13 cellular contexts compared by ENCODE assay signal in the genomic region with DNA sequence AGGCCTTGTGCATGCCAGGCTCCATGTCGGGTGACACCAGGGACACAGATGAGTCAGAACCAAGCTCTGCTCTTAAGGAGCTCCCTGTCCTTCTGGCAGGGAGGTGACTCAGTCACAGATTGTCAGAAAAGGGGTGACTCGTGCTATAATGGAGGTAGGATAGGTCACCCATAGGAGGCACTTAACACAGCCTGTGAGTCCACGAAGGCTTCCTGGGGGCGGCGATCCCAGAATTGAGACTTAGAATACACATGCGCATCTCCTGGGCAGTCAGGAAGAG. TPM values are rescaled to one million over a fixed set of nuclear protein-coding genes. Genes with fewer than 3 reads are reported as not detected.
A peak's percentile ranks its signal among the peaks of the same experiment; 100 is the strongest.
DNase-seq lines count a peak whose midpoint lies in the region; ATAC-seq and TF ChIP-seq lines count a peak whose summit lies in the region.
"Had no signal": no experiment of that assay in that cellular context is flagged by ENCODE, and none has a peak within 500 bp of the region (broad histone marks: within the 10 kb centered on the region; RNA-seq: fewer than 3 reads in every experiment).

No MANE protein-coding gene starts in this region.

- no peak overlapping the region for H4K91ac ChIP-seq in neuronal stem cell (ENCODE audit: low read depth, low read length, poor library complexity)

- no peak overlapping the region for H3K4me3 Mint-ChIP-seq in activated CD4-positive, alpha-beta T cell treated with anti-CD3 and anti-CD28 coated beads for 36 hours
- H3K4me3 Mint-ChIP-seq: IgD-negative memory B cell had no signal

- peaks cover 17 to 21% of the 10 kb centered on the region in 2 donors for H3K4me1 ChIP-seq in adrenal gland (replicated peaks in 1 of 2)
- no peaks in the 10 kb centered on the region for H3K4me1 ChIP-seq in neuronal stem cell (ENCODE audit: control insufficient read depth in 2 of 2, insufficient read depth in 1 of 2, low read depth in 1 of 2, low read length in 2 of 2)
- H3K4me1 ChIP-seq: sigmoid colon had no signal

- H3K14ac ChIP-seq in neuronal stem cell (ENCODE audit: low read length), result no peak overlapping the region

- POLR2A ChIA-PET in activated CD4-positive, alpha-beta T cell treated with anti-CD3 and anti-CD28 coated beads for 36 hours (lab: Charles Lee), result interaction anchor here (0.6 kb wide), 1 partner anchor 118 kb away, joined by 4 read pairs; no protein-coding TSS in a partner anchor

- H2AK5ac ChIP-seq in neuronal stem cell (ENCODE audit: low read depth, low read length), result no peak overlapping the region

- no peak overlapping the region for H2BK120ac ChIP-seq in neuronal stem cell (ENCODE audit: low read depth, low read length)

- H2BK12ac ChIP-seq in neuronal stem cell (ENCODE audit: low read length), result no peak overlapping the region

- H3K23ac ChIP-seq in neuronal stem cell (ENCODE audit: low read depth, low read length, poor library complexity), result peak overlapping the region; percentile 44

- peaks cover 12% of the 10 kb centered on the region for H3K79me1 ChIP-seq in neuronal stem cell (ENCODE audit: low read depth, low read length)

- intact Hi-C loops in activated CD4-positive, alpha-beta T cell treated with anti-CD3 and anti-CD28 coated beads for 36 hours (cut with DNase I, micrococcal nuclease), result no loop called here
- intact Hi-C loops in adrenal gland (cut with DNase I) (no loop called here), Right ventricle myocardium inferior (cut with DNase I) (no loop called here)

- no peak overlapping the region for H3K27ac Mint-ChIP-seq in activated CD4-positive, alpha-beta T cell treated with anti-CD3 and anti-CD28 coated beads for 36 hours
- H3K27ac Mint-ChIP-seq: IgD-negative memory B cell had no signal

- peak overlapping the region; percentile 37 to 90 (median 83) for H3K27ac ChIP-seq in adrenal gland
- H3K27ac ChIP-seq in neuronal stem cell (replicated peaks; ENCODE audit: low read length), result no peak overlapping the region
- H3K27ac ChIP-seq: sigmoid colon had no signal

- no peak overlapping the region for H2AFZ ChIP-seq in neuronal stem cell (ENCODE audit: low read length)

- no peak overlapping the region for H3K18ac ChIP-seq in neuronal stem cell (ENCODE audit: low read length)

- DNase-seq in activated CD4-positive, alpha-beta T cell treated with anti-CD3 and anti-CD28 coated beads for 36 hours, result peak; percentile 57
- DNase-seq in activated CD4-positive, alpha-beta T cell treated with anti-CD3 and anti-CD28 coated beads for 4 hours, result no peak
- DNase-seq in LHCN-M2 (ENCODE audit: low read depth) (peak; percentile 33), adrenal gland (peak; percentile 76 to 92 (median 90)), neuronal stem cell (ENCODE audit: low spot score) (no peak), Right ventricle myocardium inferior (ENCODE audit: missing footprints) (no peak), inferior parietal cortex (ENCODE audit: extremely low spot score) (no peak)
- DNase-seq: sigmoid colon, T-helper 9 cell, trophoblast cell had no signal

- H3K9me3 Mint-ChIP-seq in activated CD4-positive, alpha-beta T cell treated with anti-CD3 and anti-CD28 coated beads for 36 hours (ENCODE audit: low read depth), result no peaks in the 10 kb centered on the region
- H3K9me3 Mint-ChIP-seq: IgD-negative memory B cell had no signal

- 49 to 54% (median 52%) methylated on average over 6 of the region's 6 CpGs for WGBS in adrenal gland, 4 donors
- WGBS in neuronal stem cell (ENCODE audit: extremely low coverage in 2 of 2, insufficient read length in 2 of 2, insufficient replicate concordance in 1 of 2), 2 donors, result no CpG with 5 or more reads among the region's 6 CpGs

- no peak overlapping the region for H3K9ac ChIP-seq in neuronal stem cell (ENCODE audit: low read depth, low read length, poor library complexity)

- peak; percentile 100 for ATAC-seq in activated CD4-positive, alpha-beta T cell treated with anti-CD3 and anti-CD28 coated beads for 36 hours
- no peak for ATAC-seq in Right ventricle myocardium inferior
- ATAC-seq in HG03135 (IDR thresholded peaks at IDR 0.05; ENCODE audit: unreplicated experiment), result no peak

- no peak overlapping the region for H4K8ac ChIP-seq in neuronal stem cell (ENCODE audit: low read depth, low read length)

- H3K36me3 Mint-ChIP-seq in activated CD4-positive, alpha-beta T cell treated with anti-CD3 and anti-CD28 coated beads for 36 hours (ENCODE audit: low read depth), result peaks cover 39% of the 10 kb centered on the region

- no peak overlapping the region for H2BK5ac ChIP-seq in neuronal stem cell (ENCODE audit: low read length)

- H3K4me3 ChIP-seq in adrenal gland (no peak overlapping the region), neuronal stem cell (ENCODE audit: low read length in 2 of 2) (no peak overlapping the region)
- H3K4me3 ChIP-seq: sigmoid colon had no signal

- H3K9me3 ChIP-seq in adrenal gland (replicated peaks in 1 of 3) (no peaks in the 10 kb centered on the region), neuronal stem cell (replicated peaks in 1 of 2; ENCODE audit: control insufficient read depth in 2 of 2, insufficient read depth in 1 of 2, low read depth in 1 of 2, low read length in 2 of 2) (peaks cover 0 to 5% of the 10 kb centered on the region in 2 donors)
- H3K9me3 ChIP-seq: sigmoid colon had no signal

- H3K36me3 ChIP-seq in adrenal gland (replicated peaks in 1 of 2), result peaks cover 0 to 75% of the 10 kb centered on the region in 2 donors
- peaks cover 58 to 80% of the 10 kb centered on the region in 2 donors for H3K36me3 ChIP-seq in neuronal stem cell (replicated peaks in 1 of 2; ENCODE audit: control insufficient read depth in 2 of 2, insufficient read depth in 2 of 2, low read length in 2 of 2)

- H3K27me3 ChIP-seq in adrenal gland, result no peaks in the 10 kb centered on the region
- no peaks in the 10 kb centered on the region for H3K27me3 ChIP-seq in neuronal stem cell (ENCODE audit: control insufficient read depth in 3 of 3, insufficient read depth in 3 of 3, low read depth in 1 of 3, low read length in 3 of 3)
- H3K27me3 ChIP-seq: sigmoid colon had no signal

- H3K4me2 ChIP-seq in neuronal stem cell (ENCODE audit: insufficient read depth, low read length, poor library complexity, severe bottlenecking), result no peak overlapping the region

- TF ChIP-seq CTCF in adrenal gland (IDR thresholded peaks at IDR 0.05), result peak in 3 of 6 experiments; percentile 30 to 37 (median 34)

- H3K4me1 Mint-ChIP-seq in activated CD4-positive, alpha-beta T cell treated with anti-CD3 and anti-CD28 coated beads for 36 hours, result peaks cover 5% of the 10 kb centered on the region

- H3K27me3 Mint-ChIP-seq in activated CD4-positive, alpha-beta T cell treated with anti-CD3 and anti-CD28 coated beads for 36 hours, result no peaks in the 10 kb centered on the region
- H3K27me3 Mint-ChIP-seq: IgD-negative memory B cell had no signal

- no peak overlapping the region for H3K4ac ChIP-seq in neuronal stem cell (ENCODE audit: low read length)

- CTCF ChIA-PET in activated CD4-positive, alpha-beta T cell treated with anti-CD3 and anti-CD28 coated beads for 36 hours (lab: Charles Lee), result interaction anchor here (0.6 to 0.7 kb wide), 2 partner anchors 24 to 120 kb away, joined by 3 read pairs; no protein-coding TSS in a partner anchor

- TF ChIP-seq POLR2A in adrenal gland (IDR thresholded peaks at IDR 0.05), result peak in 1 of 2 donors; percentile 55

- H2BK15ac ChIP-seq in neuronal stem cell (ENCODE audit: low read length), result no peak overlapping the region

RNA-seq across cellular contexts. Expression of gene FUZ, which starts 19.6 kb away (rescaled TPM):
- total RNA-seq in activated CD4-positive, alpha-beta T cell treated with anti-CD3 and anti-CD28 coated beads for 36 hours, result 10 to 100 TPM; 15.6 to 18.8 TPM
- 27.6 and 29.3 TPM in 2 replicates for total RNA-seq in LHCN-M2 (2014; rRNA removed)
- 14.0 TPM for polyA plus RNA-seq in LHCN-M2 (2012)
- 10 to 100 TPM; 22.0 to 72.5 (median 45.7) TPM for total RNA-seq in adrenal gland
- polyA plus RNA-seq in adrenal gland, result 10 to 100 TPM in 2 of 3 donors, 1 to 10 TPM in 1; 7.6 to 62.0 (median 47.7) TPM
- 24.3 TPM for polyA plus RNA-seq in neuronal stem cell (2013, experiment 1 of 2)
- 23.9 TPM for polyA plus RNA-seq in neuronal stem cell (2013, experiment 2 of 2)
- 21.0 TPM for total RNA-seq in Right ventricle myocardium inferior

RNA-seq across cellular contexts. Expression of gene MED25, which starts 24.6 kb away (rescaled TPM):
- total RNA-seq in activated CD4-positive, alpha-beta T cell treated with anti-CD3 and anti-CD28 coated beads for 36 hours, result 10 to 100 TPM; 39.6 to 49.9 TPM
- total RNA-seq in LHCN-M2 (2014; rRNA removed) (19.0 and 23.1 TPM in 2 replicates), adrenal gland (100 to 1,000 TPM in 5 of 8 donors, 10 to 100 TPM in 3; 78.3 to 211 (median 107) TPM), Right ventricle myocardium inferior (70.4 TPM)
- 29.1 TPM for polyA plus RNA-seq in LHCN-M2 (2012)
- 100 to 1,000 TPM in 2 of 3 donors, 10 to 100 TPM in 1; 71.2 to 457 (median 299) TPM for polyA plus RNA-seq in adrenal gland
- polyA plus RNA-seq in neuronal stem cell (2013, experiment 1 of 2), result 63.1 TPM
- 64.7 TPM for polyA plus RNA-seq in neuronal stem cell (2013, experiment 2 of 2)

RNA-seq across cellular contexts. Expression of gene AP2A1, which starts 26.7 kb away (rescaled TPM):
- 100 to 1,000 TPM in 1 of 2 experiments, 10 to 100 TPM in 1; 79.4 to 102 TPM for total RNA-seq in activated CD4-positive, alpha-beta T cell treated with anti-CD3 and anti-CD28 coated beads for 36 hours
- 103 and 107 TPM in 2 replicates for total RNA-seq in LHCN-M2 (2014; rRNA removed)
- polyA plus RNA-seq in LHCN-M2 (2012), result 103 TPM
- total RNA-seq in adrenal gland, result 100 to 1,000 TPM; 199 to 455 (median 265) TPM
- 100 to 1,000 TPM in 1 of 3 donors, 10 to 100 TPM in 2; 71.5 to 131 (median 90.3) TPM for polyA plus RNA-seq in adrenal gland
- polyA plus RNA-seq in neuronal stem cell (2013, experiment 1 of 2), result 65.3 TPM
- 66.4 TPM for polyA plus RNA-seq in neuronal stem cell (2013, experiment 2 of 2)
- 76.4 TPM for total RNA-seq in Right ventricle myocardium inferior

RNA-seq across cellular contexts. Expression of gene TSKS, which starts 30.4 kb away (rescaled TPM):
- 1 to 10 TPM; 1.9 to 2.1 TPM for total RNA-seq in activated CD4-positive, alpha-beta T cell treated with anti-CD3 and anti-CD28 coated beads for 36 hours
- total RNA-seq in LHCN-M2 (2014; rRNA removed), result not detected in 2 replicates
- polyA plus RNA-seq in LHCN-M2 (2012), result 0.05 TPM
- total RNA-seq in adrenal gland, result under 1 TPM in 4 of 8 donors, not detected in 4; 0.14 to 0.47 (median 0.35) TPM
- polyA plus RNA-seq in adrenal gland, result 1 to 10 TPM in 1 of 3 donors, under 1 TPM in 1, not detected in 1; 0.94 to 1.7 TPM
- polyA plus RNA-seq in neuronal stem cell (2013, experiment 1 of 2), result 0.31 TPM
- polyA plus RNA-seq in neuronal stem cell (2013, experiment 2 of 2), result 0.44 TPM
- 0.57 TPM for total RNA-seq in Right ventricle myocardium inferior
- polyA plus RNA-seq: AG04450 had no signal

RNA-seq across cellular contexts. Expression of gene PTOV1, which starts 57.5 kb away (rescaled TPM):
- total RNA-seq in activated CD4-positive, alpha-beta T cell treated with anti-CD3 and anti-CD28 coated beads for 36 hours, result 100 to 1,000 TPM in 1 of 2 experiments, 10 to 100 TPM in 1; 76.9 to 104 TPM
- total RNA-seq in LHCN-M2 (2014; rRNA removed) (93.5 and 109 TPM in 2 replicates), adrenal gland (100 to 1,000 TPM; 163 to 568 (median 275) TPM), Right ventricle myocardium inferior (122 TPM)
- 146 TPM for polyA plus RNA-seq in LHCN-M2 (2012)
- polyA plus RNA-seq in adrenal gland, result 100 to 1,000 TPM in 2 of 3 donors, 10 to 100 TPM in 1; 78.7 to 620 (median 409) TPM
- 316 TPM for polyA plus RNA-seq in neuronal stem cell (2013, experiment 1 of 2)
- polyA plus RNA-seq in neuronal stem cell (2013, experiment 2 of 2), result 321 TPM

Comparison
In these comparisons a context has a peak if more than half of its experiments do, and no peak if none do; other contexts are left out.
1. DNase-seq: peak in activated CD4-positive, alpha-beta T cell treated with anti-CD3 and anti-CD28 coated beads for 36 hours (single experiment), LHCN-M2 (single experiment) and adrenal gland (7 of 7); none in activated CD4-positive, alpha-beta T cell treated with anti-CD3 and anti-CD28 coated beads for 4 hours (0 of 2), neuronal stem cell (single experiment), Right ventricle myocardium inferior (single experiment) and inferior parietal cortex (single experiment).